In genomic region chr5:108642170-108642906, GRCh38 we compare ENCODE assay signal across 8 cellular contexts.
A peak's percentile ranks its signal among the peaks of the same experiment; 100 is the strongest.
DNase-seq lines count a peak whose midpoint lies in the region; ATAC-seq and TF ChIP-seq lines count a peak whose summit lies in the region.

No MANE protein-coding gene starts in this region.

- no peaks in the 10 kb centered on the region for H3K9me2 ChIP-seq in SU-DHL-6 (replicated peaks; ENCODE audit: insufficient read depth, low read length)

- no peak overlapping the region for H3K4me3 Mint-ChIP-seq in activated naive CD8-positive, alpha-beta T cell treated with anti-CD3 and anti-CD28 coated beads, Interleukin-2, amount 50 U/mL, for 24 hours

- no peaks in the 10 kb centered on the region for H3K36me3 Mint-ChIP-seq in activated naive CD8-positive, alpha-beta T cell treated with anti-CD3 and anti-CD28 coated beads, Interleukin-2, amount 50 U/mL, for 24 hours (ENCODE audit: low read depth)

- H3F3A ChIP-seq in SU-DHL-6 (ENCODE audit: insufficient read depth): no peaks in the 10 kb centered on the region

- no peaks in the 10 kb centered on the region; the same call in 1 of the 2 replicates for H3K27me3 ChIP-seq in SU-DHL-6 (ENCODE audit: low read length)

- peak; percentile 0 for DNase-seq in NK-92 treated with Interleukin-12 subunit alpha and Interleukin-12 subunit beta, amount 100 ng/mL, for 24 hours (lab: John Stamatoyannopoulos, UW)
- DNase-seq in NK-92 (lab: John Stamatoyannopoulos, UW; ENCODE audit: unreplicated experiment) (no peak), MV-4-11 (lab: John Stamatoyannopoulos, UW) (peak; percentile 55), left ventricle myocardium superior (no peak), sciatic nerve (ENCODE audit: low spot score) (peak; percentile 60)
- DNase-seq in activated naive CD8-positive, alpha-beta T cell treated with anti-CD3 and anti-CD28 coated beads, Interleukin-2, amount 50 U/mL, for 24 hours: peak; percentile 55

- intact Hi-C loops in left ventricle myocardium superior (cut with micrococcal nuclease) (loop anchor here (5.0 kb wide), 1 partner anchor 1445 kb away; no protein-coding TSS in a partner anchor), sciatic nerve (cut with DNase I) (no loop called here)

- H3K79me2 ChIP-seq in SU-DHL-6 (ENCODE audit: insufficient read depth, low read length): no peaks in the 10 kb centered on the region

- no peak overlapping the region for H3K9ac ChIP-seq in SU-DHL-6 (ENCODE audit: low read length)

- H3K9me3 Mint-ChIP-seq in activated naive CD8-positive, alpha-beta T cell treated with anti-CD3 and anti-CD28 coated beads, Interleukin-2, amount 50 U/mL, for 24 hours: peaks cover 5% of the 10 kb centered on the region

- H3K27ac ChIP-seq in SU-DHL-6 (ENCODE audit: low read depth, low read length): no peak overlapping the region

- H3K27me3 Mint-ChIP-seq in activated naive CD8-positive, alpha-beta T cell treated with anti-CD3 and anti-CD28 coated beads, Interleukin-2, amount 50 U/mL, for 24 hours: peaks cover 6% of the 10 kb centered on the region

- TF ChIP-seq CTCF in SU-DHL-6 (IDR thresholded peaks at IDR 0.05; ENCODE audit: insufficient read depth, low read length, poor library complexity, severe bottlenecking): peak; percentile 65

- H3K9me3 ChIP-seq in SU-DHL-6 (ENCODE audit: insufficient read depth, low read length): no peaks in the 10 kb centered on the region

- H3K27ac Mint-ChIP-seq in activated naive CD8-positive, alpha-beta T cell treated with anti-CD3 and anti-CD28 coated beads, Interleukin-2, amount 50 U/mL, for 24 hours: no peak overlapping the region

- H3K4me3 ChIP-seq in SU-DHL-6 (ENCODE audit: insufficient read depth, low read length, poor library complexity, severe bottlenecking): no peak overlapping the region

- H3K4me2 ChIP-seq in SU-DHL-6 (ENCODE audit: low read depth, low read length, poor library complexity, severe bottlenecking): no peak overlapping the region

- peaks cover 2% of the 10 kb centered on the region for H3K4me1 Mint-ChIP-seq in activated naive CD8-positive, alpha-beta T cell treated with anti-CD3 and anti-CD28 coated beads, Interleukin-2, amount 50 U/mL, for 24 hours

- H3K36me3 ChIP-seq in SU-DHL-6 (ENCODE audit: low read length): no peaks in the 10 kb centered on the region

- H2AFZ ChIP-seq in SU-DHL-6 (ENCODE audit: low read depth, low read length, severe bottlenecking): no peak overlapping the region

- ATAC-seq in HG02623 (IDR thresholded peaks at IDR 0.05; ENCODE audit: unreplicated experiment) (peak; percentile 99), left ventricle myocardium superior (peak; percentile 97), sciatic nerve (peak; percentile 90)
- peak; percentile 92 for ATAC-seq in activated naive CD8-positive, alpha-beta T cell treated with anti-CD3 and anti-CD28 coated beads, Interleukin-2, amount 50 U/mL, for 24 hours

- H4K20me1 ChIP-seq in SU-DHL-6 (ENCODE audit: low read depth, low read length): no peaks in the 10 kb centered on the region

Comparison
In these comparisons a context has a peak if more than half of its experiments do, and no peak if none do; other contexts are left out.
1. DNase-seq: peak in NK-92 treated with Interleukin-12 subunit alpha and Interleukin-12 subunit beta, amount 100 ng/mL, for 24 hours (single experiment), MV-4-11 (single experiment), activated naive CD8-positive, alpha-beta T cell treated with anti-CD3 and anti-CD28 coated beads, Interleukin-2, amount 50 U/mL, for 24 hours (single experiment) and sciatic nerve (single experiment); none in NK-92 (single experiment) and left ventricle myocardium superior (single experiment).
2. Peak in every context shown above with its lines, with median percentiles within 50 percentile points of each other: ATAC-seq.